ENCODE assay signal across 14 cellular contexts in the genomic region with DNA sequence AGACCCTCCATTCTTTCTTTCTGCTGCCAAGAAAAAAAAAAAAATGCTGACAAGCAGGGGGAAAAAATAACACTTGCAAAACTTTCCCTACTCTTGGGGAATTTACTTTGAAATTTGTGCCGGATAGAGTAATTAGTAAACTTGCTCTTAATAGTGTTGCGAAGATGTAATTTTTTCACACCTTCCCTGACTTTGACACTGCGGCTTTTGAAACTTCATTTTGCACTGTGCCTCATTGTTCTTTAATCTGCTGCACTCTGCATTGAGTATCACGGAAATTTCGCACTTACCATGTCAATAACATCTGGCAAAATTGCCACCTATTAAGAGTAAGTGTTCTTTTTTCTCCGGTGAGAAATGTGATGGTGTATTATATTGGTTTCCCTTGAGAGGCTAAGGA.
DNase-seq lines count a peak whose midpoint lies in the region; ATAC-seq and TF ChIP-seq lines count a peak whose summit lies in the region.
"Had no signal": no experiment of that assay in that cellular context is flagged by ENCODE, and none has a peak within 500 bp of the region (broad histone marks: within the 10 kb centered on the region; RNA-seq: fewer than 3 reads in every experiment).

No MANE protein-coding gene starts in this region.

- H3K4me1 ChIP-seq in GM23338 (ENCODE audit: insufficient read depth) (peaks cover 29% of the 10 kb centered on the region), ovary (ENCODE audit: insufficient read depth) (no peaks in the 10 kb centered on the region)
- H3K4me1 ChIP-seq: A549, HAP-1 had no signal

- no peaks in the 10 kb centered on the region for H3K79me2 ChIP-seq in GM23338 (replicated peaks; ENCODE audit: insufficient read depth)

- no peaks in the 10 kb centered on the region for H3K36me3 Mint-ChIP-seq in GM23338 (ENCODE audit: low read depth)
- H3K36me3 Mint-ChIP-seq in central memory CD8-positive, alpha-beta T cell (ENCODE audit: insufficient read depth) = no peaks in the 10 kb centered on the region
- no peaks in the 10 kb centered on the region for H3K36me3 Mint-ChIP-seq in natural killer cell
- H3K36me3 Mint-ChIP-seq: CD14-positive monocyte had no signal

- H3K9me3 ChIP-seq in ovary = no peaks in the 10 kb centered on the region
- H3K9me3 ChIP-seq: A549, HAP-1 had no signal

- H3K36me3 ChIP-seq in GM23338 (ENCODE audit: insufficient read depth) (no peaks in the 10 kb centered on the region), ovary (no peaks in the 10 kb centered on the region)
- H3K36me3 ChIP-seq: HAP-1 had no signal

- no peak for TF ChIP-seq CTCF in GM23338 (conservative IDR thresholded peaks at IDR 0.05; ENCODE audit: low read depth in 2 of 2)
- TF ChIP-seq CTCF in natural killer cell (IDR thresholded peaks at IDR 0.05) = no peak
- TF ChIP-seq CTCF in ovary (IDR thresholded peaks at IDR 0.05) = no peak

- DNase-seq in GM23338 (ENCODE audit: low spot score) = no peak
- DNase-seq in central memory CD8-positive, alpha-beta T cell (ENCODE audit: low spot score in 2 of 2) = peak in 1 of 2 donors; percentile 53
- DNase-seq in natural killer cell = no peak
- DNase-seq in kidney tubule cell (ENCODE audit: low spot score) = no peak
- no peak for DNase-seq in DMS153 treated with DMSO at 0.1 percent for 48 hours (lab: John Stamatoyannopoulos, UW; ENCODE audit: unreplicated experiment)
- DNase-seq in ovary = no peak
- DNase-seq: Calu3, DMS 273 treated with DMSO at 0.1 percent for 48 hours, DMS79 had no signal

- H3K27me3 ChIP-seq in GM23338 (ENCODE audit: insufficient read depth) = no peaks in the 10 kb centered on the region
- no peaks in the 10 kb centered on the region for H3K27me3 ChIP-seq in ovary

- ATAC-seq in GM23338 (no peak), natural killer cell (peak; percentile 69 to 96 (median 86))
- ATAC-seq in central memory CD8-positive, alpha-beta T cell (replicated peaks; ENCODE audit: extremely low read depth, poor library complexity, severe bottlenecking) = peak; percentile 96
- ATAC-seq: A549, K562 had no signal

- H2AFZ ChIP-seq in GM23338 = peak overlapping the region; percentile 70; the same call in 1 of the 2 replicates

- no peaks in the 10 kb centered on the region for H3F3A ChIP-seq in GM23338 (replicated peaks; ENCODE audit: low read depth)

- no peaks in the 10 kb centered on the region for H4K20me1 ChIP-seq in GM23338 (replicated peaks; ENCODE audit: insufficient read depth)

- H3K27ac ChIP-seq in GM23338 (ENCODE audit: low read depth) (no peak overlapping the region), ovary (no peak overlapping the region)
- H3K27ac ChIP-seq: A549, HL-60 had no signal

- no peak overlapping the region for H3K4me3 ChIP-seq in GM23338
- no peak overlapping the region for H3K4me3 ChIP-seq in ovary
- H3K4me3 ChIP-seq: A549, HAP-1, K562 had no signal

- H3K9me2 ChIP-seq in GM23338 (ENCODE audit: insufficient read depth) = 0 out of 2 replicates have a peak, but pooled peaks cover 7% of the 10 kb centered on the region

- intact Hi-C loops in natural killer cell (cut with micrococcal nuclease) = no loop called here
- intact Hi-C loops in ovary (cut with DNase I) = no loop called here

- H3K4me1 Mint-ChIP-seq in GM23338 (peaks cover 26% of the 10 kb centered on the region), natural killer cell (peaks cover 33 to 35% of the 10 kb centered on the region in 2 donors)
- H3K4me1 Mint-ChIP-seq in central memory CD8-positive, alpha-beta T cell = peaks cover 35% of the 10 kb centered on the region
- H3K4me1 Mint-ChIP-seq: CD14-positive monocyte had no signal

- WGBS in ovary, 3 donors = 55 to 61% (median 57%) methylated on average over 6 of the region's 6 CpGs

- 0 out of 2 replicates have a peak overlapping the region, but pooled peaks have one; percentile 6 for H3K4me2 ChIP-seq in GM23338
- H3K4me2 ChIP-seq: A549 had no signal

- no peak for TF ChIP-seq EP300 in ovary (IDR thresholded peaks at IDR 0.05)

- H3K4me3 Mint-ChIP-seq in GM23338 = no peak overlapping the region
- H3K4me3 Mint-ChIP-seq in central memory CD8-positive, alpha-beta T cell = peak overlapping the region; percentile 38
- H3K4me3 Mint-ChIP-seq in natural killer cell = peak overlapping the region; percentile 65
- H3K4me3 Mint-ChIP-seq: CD14-positive monocyte had no signal

- H3K9me3 Mint-ChIP-seq in GM23338 = no peaks in the 10 kb centered on the region; the same call in 2 of the 3 replicates
- peaks cover 4% of the 10 kb centered on the region for H3K9me3 Mint-ChIP-seq in central memory CD8-positive, alpha-beta T cell
- no peaks in the 10 kb centered on the region for H3K9me3 Mint-ChIP-seq in natural killer cell

- H3K27me3 Mint-ChIP-seq in GM23338 (ENCODE audit: insufficient read depth, low read depth, poor library complexity) (peaks cover 1% of the 10 kb centered on the region), natural killer cell (ENCODE audit: low read depth in 2 of 2) (no peaks in the 10 kb centered on the region)
- no peaks in the 10 kb centered on the region for H3K27me3 Mint-ChIP-seq in central memory CD8-positive, alpha-beta T cell

- no peak overlapping the region for H3K27ac Mint-ChIP-seq in GM23338
- peak overlapping the region; percentile 74 for H3K27ac Mint-ChIP-seq in central memory CD8-positive, alpha-beta T cell (ENCODE audit: low read depth)
- H3K27ac Mint-ChIP-seq in natural killer cell = peak overlapping the region; percentile 59 to 76
- H3K27ac Mint-ChIP-seq: CD14-positive monocyte had no signal

- no peak for TF ChIP-seq POLR2A in ovary (IDR thresholded peaks at IDR 0.05)

TF ChIP-seq in GM23338, 12 proteins besides CTCF, POLR2A, EP300 and RAD21:
- TF ChIP-seq ZNF331 (CRISPR knock-in tag; IDR thresholded peaks at IDR 0.05; ENCODE audit: low read depth) (no peak), STAT1 (IDR thresholded peaks at IDR 0.05; ENCODE audit: unreplicated experiment) (no peak)
